In genomic region chr4:6343950-6344408, GRCh38 we compare ENCODE assay signal across 8 cellular contexts.
DNase-seq lines count a peak whose midpoint lies in the region; ATAC-seq, FAIRE-seq and TF ChIP-seq lines count a peak whose summit lies in the region.

No MANE protein-coding gene starts in this region.

- no peaks in the 10 kb centered on the region for H3K4me1 Mint-ChIP-seq in Caco-2 (ENCODE audit: low read depth, unreplicated experiment)
- H3K4me1 Mint-ChIP-seq in immature natural killer cell = peaks cover 6 to 13% of the 10 kb centered on the region in 2 donors

- DNase-seq in Caco-2 (peak; percentile 49 to 62), HT-29 (ENCODE audit: low spot score) (peak; percentile 52), astrocyte of the spinal cord (ENCODE audit: low read depth, low spot score) (peak; percentile 44), HepG2 (ENCODE audit: low spot score) (peak; percentile 54), sciatic nerve (ENCODE audit: low spot score) (no peak), immature natural killer cell (no peak)

- H3K4me2 ChIP-seq in HepG2 (ENCODE audit: low read depth, low read length) = no peak overlapping the region

- H3K27me3 Mint-ChIP-seq in Caco-2 (ENCODE audit: insufficient read depth, unreplicated experiment) = peaks cover 29% of the 10 kb centered on the region
- H3K27me3 Mint-ChIP-seq in immature natural killer cell (ENCODE audit: low read depth in 3 of 3) = peaks cover 0 to 2% (median 1%) of the 10 kb centered on the region in 3 donors

- H3K4me1 ChIP-seq in Caco-2 (no peaks in the 10 kb centered on the region), HepG2 (ENCODE audit: insufficient read depth, low read length) (peaks cover 7% of the 10 kb centered on the region; the same call in 1 of the 2 replicates)

- H4K20me1 ChIP-seq in HepG2 (ENCODE audit: insufficient read depth, low read length) = no peaks in the 10 kb centered on the region

- no peaks in the 10 kb centered on the region for H3K79me2 ChIP-seq in HepG2 (ENCODE audit: insufficient read depth, low read length)

- POLR2A ChIA-PET in Caco-2 (lab: Charles Lee) (no interaction called here), HepG2 (lab: Yijun Ruan, JAX) (no interaction called here)

- FAIRE-seq in HepG2 (lab: Jason Lieb, UNC) = peak; percentile 52

- ATAC-seq in HepG2 = peak; percentile 91
- no peak for ATAC-seq in GM21737 (IDR thresholded peaks at IDR 0.05; ENCODE audit: unreplicated experiment)
- ATAC-seq in sciatic nerve = no peak
- ATAC-seq in HG02981 (IDR thresholded peaks at IDR 0.05; ENCODE audit: unreplicated experiment) = no peak

- CTCF ChIA-PET in Caco-2 (lab: Charles Lee) (interaction anchor here (1.2 kb wide), 1 partner anchor 93 kb away, joined by 3 read pairs; no protein-coding TSS in a partner anchor), HepG2 (lab: Yijun Ruan, JAX; ENCODE audit: low intra/inter-chr PET ratio, low total read pairs) (interaction anchor here (1.0 to 1.7 kb wide), 3 partner anchors 13 to 206 kb away, joined by 3 to 5 read pairs (median 3); no protein-coding TSS in a partner anchor)

- BruUV-seq in Caco-2 (replicated peaks; lab: Mats Ljungman, UMichigan) = no TSS peak
- BruUV-seq in HepG2 (replicated peaks; lab: Mats Ljungman, UMichigan) = no TSS peak

- H3K9me3 Mint-ChIP-seq in Caco-2 (ENCODE audit: unreplicated experiment) = no peaks in the 10 kb centered on the region
- no peaks in the 10 kb centered on the region for H3K9me3 Mint-ChIP-seq in immature natural killer cell

- H3K27ac ChIP-seq in HepG2 (ENCODE audit: extremely low read length, insufficient read depth, low read length) = no peak overlapping the region

- TF ChIP-seq POLR2A in HepG2 (IDR thresholded peaks at IDR 0.05; ENCODE audit: insufficient read depth in 1 of 2, low read depth in 2 of 2, low read length in 2 of 2) = no peak

- TF ChIP-seq EP300 in HepG2 (IDR thresholded peaks at IDR 0.05; ENCODE audit: low read depth in 2 of 2, low read length in 2 of 2) (no peak), HepG2 (CRISPR knock-in tag; IDR thresholded peaks at IDR 0.05; ENCODE audit: borderline replicate concordance) (no peak)

- H3K9me3 ChIP-seq in Caco-2 (no peaks in the 10 kb centered on the region), HepG2 (ENCODE audit: low read length) (no peaks in the 10 kb centered on the region)

- H3K4me3 Mint-ChIP-seq in Caco-2 (ENCODE audit: unreplicated experiment) (no peak overlapping the region), immature natural killer cell (no peak overlapping the region)

- no peak overlapping the region for H3K9ac ChIP-seq in HepG2 (ENCODE audit: insufficient read depth, low read depth, low read length)

- 5% methylated on average over 8 of the region's 11 CpGs for WGBS in HepG2 (ENCODE audit: low lambda C conversion rate)

- H3K27ac Mint-ChIP-seq in Caco-2 (ENCODE audit: unreplicated experiment) = no peak overlapping the region
- H3K27ac Mint-ChIP-seq in immature natural killer cell = no peak overlapping the region

- H3K4me3 ChIP-seq in Caco-2 (ENCODE audit: low read depth, low read length) (no peak overlapping the region), astrocyte of the spinal cord (ENCODE audit: low read depth, low read length) (no peak overlapping the region), HepG2 (replicated peaks in 1 of 3; ENCODE audit: insufficient read depth in 1 of 3, low read depth in 2 of 3, low read length in 3 of 3) (no peak overlapping the region)

- TF ChIP-seq CTCF in Caco-2 (IDR thresholded peaks at IDR 0.05; ENCODE audit: insufficient read depth in 1 of 2, low read depth in 1 of 2, low read length in 1 of 2, severe bottlenecking in 1 of 2, unreplicated experiment in 1 of 2) (peak in 1 of 2 experiments; percentile 59), astrocyte of the spinal cord (IDR thresholded peaks at IDR 0.05; ENCODE audit: low read depth, low read length) (peak; percentile 11), HepG2 (CRISPR knock-in tag; IDR thresholded peaks at IDR 0.05) (peak; percentile 82)

- H2AFZ ChIP-seq in HepG2 (ENCODE audit: low read length) = no peak overlapping the region

- TF ChIP-seq RAD21 in HepG2 (CRISPR knock-in tag; IDR thresholded peaks at IDR 0.05) = 0 out of 2 replicates have a peak, but pooled peaks have one; percentile 24

- intact Hi-C loops in Caco-2 (cut with micrococcal nuclease; ENCODE audit: unreplicated experiment) (loop anchor here (2.0 to 5.0 kb wide), 2 partner anchors 38 to 205 kb away; no protein-coding TSS in a partner anchor), HepG2 (cut with micrococcal nuclease; ENCODE audit: unreplicated experiment) (loop anchor here (5.0 kb wide), 1 partner anchor 203 kb away; no protein-coding TSS in a partner anchor), sciatic nerve (cut with DNase I) (no loop called here)

- H3K27me3 ChIP-seq in Caco-2 (replicated peaks; ENCODE audit: control insufficient read depth, insufficient read depth, low read length) = no peaks in the 10 kb centered on the region; the same call in 1 of the 2 replicates
- peaks cover 11 to 71% of the 10 kb centered on the region in 2 experiments; a peak in 4 of 5 replicates for H3K27me3 ChIP-seq in HepG2 (ENCODE audit: control insufficient read depth in 1 of 2, insufficient read depth in 2 of 2, low read length in 2 of 2)

- H3K36me3 Mint-ChIP-seq in Caco-2 (ENCODE audit: insufficient read depth, unreplicated experiment) = no peaks in the 10 kb centered on the region
- H3K36me3 Mint-ChIP-seq in immature natural killer cell = no peaks in the 10 kb centered on the region

- H3K36me3 ChIP-seq in Caco-2 (ENCODE audit: control insufficient read depth, insufficient read depth, low read length) (no peaks in the 10 kb centered on the region), HepG2 (replicated peaks in 1 of 2; ENCODE audit: control insufficient read depth in 1 of 2, insufficient read depth in 2 of 2, low read length in 2 of 2) (no peaks in the 10 kb centered on the region)

- in situ Hi-C loops in astrocyte of the spinal cord (cut with HindIII; ENCODE audit: low sequenced_read_pairs) = no loop called here
- in situ Hi-C loops in HepG2 (cut with HindIII; ENCODE audit: extremely low pct_ligation_motif_present, low pct_unique_long_range_greater_than_20kb) = loop anchor here (5.0 kb wide), 1 partner anchor 38 kb away; no protein-coding TSS in a partner anchor

TF ChIP-seq in HepG2, 621 proteins besides CTCF, POLR2A, EP300 and RAD21 (continues in another document):
- TF ChIP-seq JARID2 (CRISPR knock-in tag; IDR thresholded peaks at IDR 0.05; ENCODE audit: insufficient replicate concordance) = no peak
- no peak for TF ChIP-seq ATRX (CRISPR knock-in tag; IDR thresholded peaks at IDR 0.05; ENCODE audit: borderline replicate concordance)
- TF ChIP-seq SKIL (CRISPR knock-in tag; IDR thresholded peaks at IDR 0.05; ENCODE audit: borderline replicate concordance) = no peak
- TF ChIP-seq PHF5A (CRISPR knock-in tag; IDR thresholded peaks at IDR 0.05; ENCODE audit: low read depth, unreplicated experiment) = no peak
- no peak for TF ChIP-seq MAFF (IDR thresholded peaks at IDR 0.05; ENCODE audit: low read depth, low read length)
- TF ChIP-seq PATZ1 (CRISPR knock-in tag; IDR thresholded peaks at IDR 0.05) = no peak
- peak; percentile 40; the same call in 1 of the 2 replicates for TF ChIP-seq KDM2A (CRISPR knock-in tag; IDR thresholded peaks at IDR 0.05; ENCODE audit: borderline replicate concordance, low read depth)
- TF ChIP-seq AGO2 (optimal IDR thresholded peaks at IDR 0.05; ENCODE audit: low read depth, low read length) = no peak
- TF ChIP-seq JUND (CRISPR knock-in tag; IDR thresholded peaks at IDR 0.05) = no peak
- TF ChIP-seq SNAPC2 (CRISPR knock-in tag; IDR thresholded peaks at IDR 0.05) = no peak
- peak; percentile 49; the same call in 1 of the 2 replicates for TF ChIP-seq SMC3 (IDR thresholded peaks at IDR 0.05; ENCODE audit: low read length)
- TF ChIP-seq FOXK1 (CRISPR knock-in tag; IDR thresholded peaks at IDR 0.05; ENCODE audit: borderline replicate concordance, low read depth) = no peak
- no peak for TF ChIP-seq ZKSCAN8 (CRISPR knock-in tag; IDR thresholded peaks at IDR 0.05; ENCODE audit: borderline replicate concordance)

Comparison
In these comparisons a context has a peak if more than half of its experiments do, and no peak if none do; other contexts are left out.
1. DNase-seq: peak in Caco-2 (2 of 2), HT-29 (single experiment), astrocyte of the spinal cord (single experiment) and HepG2 (single experiment); none in sciatic nerve (single experiment) and immature natural killer cell (0 of 3).